15 cellular contexts compared by ENCODE assay signal in genomic region chr1:55539652-55540512, GRCh38.
"Had no signal": no experiment of that assay in that cellular context is flagged by ENCODE, and none has a peak within 500 bp of the region (broad histone marks: within the 10 kb centered on the region; RNA-seq: fewer than 3 reads in every experiment).

No MANE protein-coding gene starts in this region.

- H3K9me3 ChIP-seq: gastroesophageal sphincter, mucosa of descending colon, psoas muscle, thoracic aorta had no signal

- H3K4me3 ChIP-seq: coronary artery, gastroesophageal sphincter, lung, mucosa of descending colon, psoas muscle, thoracic aorta had no signal

- H3K27me3 ChIP-seq: gastroesophageal sphincter had no signal

- H3K27ac ChIP-seq: coronary artery, gastroesophageal sphincter, psoas muscle, thoracic aorta had no signal

- DNase-seq: activated CD4-positive, alpha-beta T cell treated with anti-CD3 and anti-CD28 coated beads, Interleukin-2, amount 50 U/mL, for 4 hours; activated CD4-positive, CD25-positive, alpha-beta regulatory T cell treated with anti-CD3 and anti-CD28 coated beads, Interleukin-2, amount 50 U/mL, for 72 hours; activated T-cell treated with anti-CD3 and anti-CD28 coated beads, Interleukin-2, amount 50 U/mL, for 1 hour; central memory CD4-positive, alpha-beta T cell; effector memory CD4-positive, alpha-beta T cell; left cardiac atrium; mucosa of descending colon; naive thymus-derived CD8-positive, alpha-beta T cell; psoas muscle; stimulated activated CD4-positive, alpha-beta T cell treated with anti-CD3 and anti-CD28 coated beads, Interleukin-2, amount 100 ng/mL, for 48 hours; stimulated activated naive CD4-positive, alpha-beta T cell treated with Interleukin-2 at 50 U/mL for 16 hours had no signal

- H3K36me3 ChIP-seq: gastroesophageal sphincter, thoracic aorta had no signal

- ATAC-seq: gastroesophageal sphincter; left cardiac atrium; mucosa of descending colon; naive thymus-derived CD8-positive, alpha-beta T cell; psoas muscle had no signal

- H3K4me1 ChIP-seq: psoas muscle had no signal
